9 cellular contexts compared by ENCODE assay signal in the genomic region with DNA sequence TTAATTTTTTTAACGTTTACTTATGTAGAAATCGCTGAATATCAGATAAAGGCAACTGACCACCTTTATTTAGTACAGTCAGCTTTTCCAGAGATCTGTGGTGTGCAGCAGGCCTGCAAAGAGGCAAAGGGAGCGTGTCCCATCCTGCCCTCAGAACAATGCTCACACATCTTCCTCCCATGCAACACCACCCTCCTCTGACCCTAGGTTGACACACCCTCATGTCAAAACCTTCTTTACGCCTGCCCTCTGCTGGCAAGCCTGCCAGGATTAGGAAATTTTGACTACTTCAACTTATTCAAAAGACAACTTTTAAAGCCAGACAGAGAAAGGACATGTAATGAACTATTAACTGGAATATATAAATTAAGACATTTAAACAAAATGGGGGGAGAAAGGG.
DNase-seq lines count a peak whose midpoint lies in the region; ATAC-seq and TF ChIP-seq lines count a peak whose summit lies in the region.
"Had no signal": no experiment of that assay in that cellular context is flagged by ENCODE, and none has a peak within 500 bp of the region (broad histone marks: within the 10 kb centered on the region; RNA-seq: fewer than 3 reads in every experiment).

No MANE protein-coding gene starts in this region.

- H3K27ac ChIP-seq in heart left ventricle (peak overlapping the region in 3 of 12 donors; percentile 24 to 97 (median 25)), sigmoid colon (peak overlapping the region; percentile 92 to 99 (median 98))
- H3K27ac ChIP-seq: KMS-11 had no signal

- H3K27me3 ChIP-seq in heart left ventricle (no peaks in the 10 kb centered on the region), sigmoid colon (no peaks in the 10 kb centered on the region)

- H3K9me3 ChIP-seq in heart left ventricle (no peaks in the 10 kb centered on the region), sigmoid colon (no peaks in the 10 kb centered on the region)

- WGBS in heart left ventricle, 4 donors = 44 to 54% (median 50%) methylated on average over 4 of the region's 4 CpGs
- 38 to 50% methylated on average over 4 of the region's 4 CpGs for WGBS in sigmoid colon, 2 donors

- DNase-seq in COLO829 (ENCODE audit: low spot score) = peak; percentile 76
- peak; percentile 40 for DNase-seq in RPMI7951 (ENCODE audit: low read depth)
- peak; percentile 74 for DNase-seq in activated naive CD4-positive, alpha-beta T cell treated with Interleukin-2 at 50 U/mL for 16 hours
- peak in 4 of 5 donors; percentile 56 to 70 (median 67) for DNase-seq in heart left ventricle
- DNase-seq in sigmoid colon = peak; percentile 76
- DNase-seq in DMS79 (lab: John Stamatoyannopoulos, UW) = no peak

- ATAC-seq in HG02798 (IDR thresholded peaks at IDR 0.05; ENCODE audit: poor library complexity, unreplicated experiment) (peak; percentile 54), heart left ventricle (peak; percentile 33 to 73 (median 57)), GM18517 (IDR thresholded peaks at IDR 0.05; ENCODE audit: unreplicated experiment) (no peak)

- H3K36me3 ChIP-seq in heart left ventricle = no peaks in the 10 kb centered on the region
- no peaks in the 10 kb centered on the region for H3K36me3 ChIP-seq in sigmoid colon

- no peak overlapping the region for H3K4me3 ChIP-seq in heart left ventricle
- no peak overlapping the region for H3K4me3 ChIP-seq in sigmoid colon

- intact Hi-C loops in heart left ventricle (cut with DNase I) (loop anchor here in 9 of 10 donors (2.0 to 10.0 kb wide), 16 partner anchors 37 to 525 kb away; partner anchors contain the start of gene FOXP1 (in 2 of the 9)), sigmoid colon (cut with DNase I) (loop anchor here (5.0 kb wide), 2 partner anchors 38 to 62 kb away; no protein-coding TSS in a partner anchor)

- TF ChIP-seq EP300 in sigmoid colon (IDR thresholded peaks at IDR 0.05) = no peak

- TF ChIP-seq POLR2A in heart left ventricle (IDR thresholded peaks at IDR 0.05) (no peak), sigmoid colon (IDR thresholded peaks at IDR 0.05) (no peak)

- TF ChIP-seq CTCF in heart left ventricle (IDR thresholded peaks at IDR 0.05) (peak; percentile 28 to 75 (median 58)), sigmoid colon (IDR thresholded peaks at IDR 0.05) (peak in 2 of 4 experiments; percentile 37 to 39)

- H3K4me1 ChIP-seq in heart left ventricle (peaks cover 5 to 67% (median 41%) of the 10 kb centered on the region in 12 donors), sigmoid colon (peaks cover 0 to 93% (median 84%) of the 10 kb centered on the region in 4 donors)
